ENCODE assay signal across 24 cellular contexts in the genomic region with DNA sequence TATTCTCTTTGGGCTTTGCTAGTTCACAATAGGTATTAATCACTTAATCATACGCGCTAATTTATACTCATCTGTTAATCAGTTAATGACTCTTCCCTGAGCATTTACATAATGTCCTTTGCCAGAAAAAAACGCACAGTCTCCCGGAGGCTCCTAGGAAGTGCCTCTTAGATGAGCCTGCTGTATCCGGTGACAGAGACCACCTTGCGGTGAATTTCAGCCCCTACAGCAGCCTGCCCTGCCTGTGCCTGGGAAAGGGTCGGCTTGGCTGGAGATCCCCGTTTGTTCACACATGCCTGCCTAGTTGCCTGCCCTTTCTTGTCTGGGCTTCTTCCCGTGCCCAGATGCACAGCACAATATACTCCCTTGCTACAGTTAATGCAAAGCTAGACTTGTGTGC.
"Had no signal": no experiment of that assay in that cellular context is flagged by ENCODE, and none has a peak within 500 bp of the region (broad histone marks: within the 10 kb centered on the region; RNA-seq: fewer than 3 reads in every experiment).

No MANE protein-coding gene starts in this region.

- H3K4me1 ChIP-seq: adrenal gland, body of pancreas, foreskin keratinocyte had no signal

- FAIRE-seq: colon had no signal

- DNase-seq: activated CD4-positive, alpha-beta memory T cell treated with anti-CD3 and anti-CD28 coated beads, Interleukin-2, amount 10 ng/mL, durations not matched to agents 7 days and 5 days; activated CD4-positive, alpha-beta T cell treated with anti-CD3 and anti-CD28 coated beads for 36 hours; activated CD4-positive, alpha-beta T cell treated with anti-CD3 and anti-CD28 coated beads, Interleukin-2, amount 10 ng/mL, durations not matched to agents 24 days and 14 days; activated CD4-positive, CD25-positive, alpha-beta regulatory T cell; activated CD4-positive, CD25-positive, alpha-beta regulatory T cell treated with anti-CD3 and anti-CD28 coated beads, Interleukin-2, amount 50 U/mL, for 72 hours; activated CD8-positive, alpha-beta memory T cell treated with anti-CD3 and anti-CD28 coated beads, Interleukin-2, amount 50 U/mL, for 48 hours; activated naive CD4-positive, alpha-beta T cell treated with anti-CD3 and anti-CD28 coated beads for 36 hours; activated naive CD8-positive, alpha-beta T cell treated with anti-CD3 and anti-CD28 coated beads for 36 hours; activated naive CD8-positive, alpha-beta T cell treated with anti-CD3 and anti-CD28 coated beads, Interleukin-2, amount 50 U/mL, for 24 hours; activated T-cell treated with anti-CD3 and anti-CD28 coated beads for 4 hours; activated T-cell treated with anti-CD3 and anti-CD28 coated beads, Interleukin-2, amount 50 U/mL, for 24 hours; activated T-cell treated with anti-CD3 and anti-CD28 coated beads, Interleukin-2, amount 50 U/mL, for 72 hours; amygdala; aorta; body of pancreas; effector CD8-positive, alpha-beta T cell; gastrocnemius medialis; glutamatergic neuron; heart left ventricle; T-helper 2 cell had no signal

- H3K27ac ChIP-seq: adrenal gland, body of pancreas, esophagus muscularis mucosa, foreskin keratinocyte, gastrocnemius medialis, heart left ventricle had no signal

- H3K36me3 ChIP-seq: adrenal gland, esophagus muscularis mucosa, gastrocnemius medialis, heart left ventricle had no signal

- H3K4me3 ChIP-seq: adrenal gland, body of pancreas, esophagus muscularis mucosa, gastrocnemius medialis, heart left ventricle had no signal

- ATAC-seq: activated CD4-positive, alpha-beta T cell treated with anti-CD3 and anti-CD28 coated beads for 36 hours; activated naive CD8-positive, alpha-beta T cell treated with anti-CD3 and anti-CD28 coated beads, Interleukin-2, amount 50 U/mL, for 24 hours; activated T-cell treated with anti-CD3 and anti-CD28 coated beads, Interleukin-2, amount 50 U/mL, for 72 hours; body of pancreas; foreskin keratinocyte; gastrocnemius medialis; heart left ventricle had no signal

- H3K27me3 ChIP-seq: adrenal gland, body of pancreas, esophagus muscularis mucosa, foreskin keratinocyte, gastrocnemius medialis, heart left ventricle had no signal

- H3K9me3 ChIP-seq: adrenal gland, body of pancreas, esophagus muscularis mucosa, gastrocnemius medialis, heart left ventricle had no signal
